ENCODE assay signal across 1 cellular context in the genomic region with DNA sequence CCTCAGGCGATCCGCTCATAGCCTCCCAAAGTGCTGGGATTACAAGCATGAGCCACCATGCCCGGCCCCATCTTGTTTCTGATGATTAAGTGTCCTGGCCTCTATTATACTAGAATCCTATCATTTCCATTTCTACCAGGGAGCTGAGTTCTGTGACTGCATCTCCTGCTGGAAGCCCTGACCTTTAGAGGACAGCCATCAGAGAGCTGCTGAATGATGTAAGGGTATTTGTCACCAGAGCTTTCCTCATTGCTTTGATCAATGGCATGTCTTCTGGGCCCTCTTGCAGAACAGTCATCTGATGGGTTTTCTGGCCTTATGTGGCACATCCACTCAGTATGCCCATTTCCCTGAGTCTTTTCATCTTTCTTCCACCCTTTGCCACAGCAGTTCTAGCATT.
TF ChIP-seq lines count a peak whose summit lies in the region.

No MANE protein-coding gene starts in this region.

TF ChIP-seq in IMR-90, 13 proteins besides CTCF, POLR2A, EP300 and RAD21:
- TF ChIP-seq BHLHE40 (IDR thresholded peaks at IDR 0.05; ENCODE audit: low read depth, low read length) (no peak), NFE2L2 (IDR thresholded peaks at IDR 0.05; ENCODE audit: low read depth, low read length) (no peak), MAFK (IDR thresholded peaks at IDR 0.05; ENCODE audit: low read depth, low read length) (no peak), RCOR1 (IDR thresholded peaks at IDR 0.05; ENCODE audit: insufficient replicate concordance, low read length) (no peak), CEBPB (IDR thresholded peaks at IDR 0.05; ENCODE audit: low read depth, low read length) (no peak), CHD1 (IDR thresholded peaks at IDR 0.05; ENCODE audit: low read depth, low read length) (no peak), MXI1 (IDR thresholded peaks at IDR 0.05; ENCODE audit: borderline replicate concordance, low read depth, low read length) (no peak), SMC3 (IDR thresholded peaks at IDR 0.05; ENCODE audit: low read depth, low read length) (no peak), MAZ (IDR thresholded peaks at IDR 0.05; ENCODE audit: borderline replicate concordance, low read depth, low read length) (no peak), RFX5 (IDR thresholded peaks at IDR 0.05; ENCODE audit: low read depth, low read length) (no peak), FOS (IDR thresholded peaks at IDR 0.05; ENCODE audit: low read depth, low read length) (no peak)
- TF ChIP-seq, protein P1, sequence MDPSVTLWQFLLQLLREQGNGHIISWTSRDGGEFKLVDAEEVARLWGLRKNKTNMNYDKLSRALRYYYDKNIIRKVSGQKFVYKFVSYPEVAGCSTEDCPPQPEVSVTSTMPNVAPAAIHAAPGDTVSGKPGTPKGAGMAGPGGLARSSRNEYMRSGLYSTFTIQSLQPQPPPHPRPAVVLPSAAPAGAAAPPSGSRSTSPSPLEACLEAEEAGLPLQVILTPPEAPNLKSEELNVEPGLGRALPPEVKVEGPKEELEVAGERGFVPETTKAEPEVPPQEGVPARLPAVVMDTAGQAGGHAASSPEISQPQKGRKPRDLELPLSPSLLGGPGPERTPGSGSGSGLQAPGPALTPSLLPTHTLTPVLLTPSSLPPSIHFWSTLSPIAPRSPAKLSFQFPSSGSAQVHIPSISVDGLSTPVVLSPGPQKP (IDR thresholded peaks at IDR 0.05; ENCODE audit: borderline replicate concordance, low read depth, low read length): no peak
- TF ChIP-seq, protein P2, sequence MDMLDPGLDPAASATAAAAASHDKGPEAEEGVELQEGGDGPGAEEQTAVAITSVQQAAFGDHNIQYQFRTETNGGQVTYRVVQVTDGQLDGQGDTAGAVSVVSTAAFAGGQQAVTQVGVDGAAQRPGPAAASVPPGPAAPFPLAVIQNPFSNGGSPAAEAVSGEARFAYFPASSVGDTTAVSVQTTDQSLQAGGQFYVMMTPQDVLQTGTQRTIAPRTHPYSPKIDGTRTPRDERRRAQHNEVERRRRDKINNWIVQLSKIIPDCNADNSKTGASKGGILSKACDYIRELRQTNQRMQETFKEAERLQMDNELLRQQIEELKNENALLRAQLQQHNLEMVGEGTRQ (IDR thresholded peaks at IDR 0.05; ENCODE audit: low read depth, low read length): no peak
